ENCODE assay signal across 25 cellular contexts in genomic region chr2:128519517-128520215, GRCh38.
"Had no signal": no experiment of that assay in that cellular context is flagged by ENCODE, and none has a peak within 500 bp of the region (broad histone marks: within the 10 kb centered on the region; RNA-seq: fewer than 3 reads in every experiment).

No MANE protein-coding gene starts in this region.

- ATAC-seq: left ventricle myocardium superior, mucosa of descending colon had no signal

- H3K4me2 ChIP-seq: hepatocyte, SK-N-SH, smooth muscle cell had no signal

- H3K36me3 Mint-ChIP-seq: activated CD4-positive, alpha-beta memory T cell treated with anti-CD3 and anti-CD28 coated beads for 36 hours; brain; immature natural killer cell had no signal

- H3K4me3 Mint-ChIP-seq: activated CD4-positive, alpha-beta memory T cell treated with anti-CD3 and anti-CD28 coated beads for 36 hours; activated naive CD8-positive, alpha-beta T cell treated with anti-CD3 and anti-CD28 coated beads, Interleukin-2, amount 50 U/mL, for 24 hours; activated T-helper 1 cell treated with anti-CD3 and anti-CD28 coated beads, Interleukin-12 subunit alpha, Interleukin-12 subunit beta, Interleukin-2, Interleukin-4 antibody, amounts not matched to agents 30 ng/mL and 10 ng/mL and 1 ng/mL, durations not matched to agents 14 hours and 24 hours and 36 hours; brain; immature natural killer cell; memory B cell; naive B cell had no signal

- H3K9me3 Mint-ChIP-seq: activated CD4-positive, alpha-beta memory T cell treated with anti-CD3 and anti-CD28 coated beads for 36 hours; activated naive CD8-positive, alpha-beta T cell treated with anti-CD3 and anti-CD28 coated beads, Interleukin-2, amount 50 U/mL, for 24 hours; immature natural killer cell had no signal

- H3K9me3 ChIP-seq: mucosa of descending colon, sigmoid colon, SK-N-SH, tibial artery had no signal

- H3K79me2 ChIP-seq: hepatocyte had no signal

- H3K27me3 Mint-ChIP-seq: activated CD4-positive, alpha-beta memory T cell treated with anti-CD3 and anti-CD28 coated beads for 36 hours; activated naive CD8-positive, alpha-beta T cell treated with anti-CD3 and anti-CD28 coated beads, Interleukin-2, amount 50 U/mL, for 24 hours had no signal

- H3K27me3 ChIP-seq: hepatocyte, sigmoid colon, tibial artery had no signal

- H3K9ac ChIP-seq: SK-N-SH had no signal

- H3K4me1 Mint-ChIP-seq: immature natural killer cell had no signal

- H2AFZ ChIP-seq: hepatocyte had no signal

- H3K27ac Mint-ChIP-seq: activated CD4-positive, alpha-beta memory T cell treated with anti-CD3 and anti-CD28 coated beads for 36 hours; activated naive CD8-positive, alpha-beta T cell treated with anti-CD3 and anti-CD28 coated beads, Interleukin-2, amount 50 U/mL, for 24 hours; brain; immature natural killer cell; memory B cell had no signal

- H3K27ac ChIP-seq: hepatocyte, sigmoid colon, tibial artery had no signal

- DNase-seq: activated CD4-positive, alpha-beta memory T cell treated with anti-CD3 and anti-CD28 coated beads for 36 hours; activated gamma-delta T cell; activated naive CD4-positive, alpha-beta T cell treated with anti-CD3 and anti-CD28 coated beads, Interleukin-2, amount 50 U/mL, for 16 hours; activated naive CD8-positive, alpha-beta T cell treated with anti-CD3 and anti-CD28 coated beads, Interleukin-2, amount 50 U/mL, for 24 hours; anterior cingulate cortex; effector CD8-positive, alpha-beta T cell; foreskin melanocyte; immature natural killer cell; kidney glomerular epithelial cell; left ventricle myocardium superior; mucosa of descending colon; naive B cell; sigmoid colon; SK-N-SH; stimulated activated CD4-positive, alpha-beta T cell treated with anti-CD3 and anti-CD28 coated beads, Interleukin-2, amount 100 ng/mL, for 48 hours; stimulated activated CD8-positive, alpha-beta memory T cell treated with anti-CD3 and anti-CD28 coated beads, Interleukin-4, amount 100 ng/mL, for 48 hours; stimulated activated naive CD4-positive, alpha-beta T cell treated with Interleukin-2 at 50 U/mL for 16 hours; substantia nigra; T-helper 9 cell; tibial artery had no signal

- H3K4me1 ChIP-seq: sigmoid colon, tibial artery had no signal

- H3K4me3 ChIP-seq: hepatocyte, mucosa of descending colon, sigmoid colon, smooth muscle cell, tibial artery had no signal

- H3K36me3 ChIP-seq: sigmoid colon, tibial artery had no signal
